Comparison of ENCODE assay signal across 15 cellular contexts in the genomic region with DNA sequence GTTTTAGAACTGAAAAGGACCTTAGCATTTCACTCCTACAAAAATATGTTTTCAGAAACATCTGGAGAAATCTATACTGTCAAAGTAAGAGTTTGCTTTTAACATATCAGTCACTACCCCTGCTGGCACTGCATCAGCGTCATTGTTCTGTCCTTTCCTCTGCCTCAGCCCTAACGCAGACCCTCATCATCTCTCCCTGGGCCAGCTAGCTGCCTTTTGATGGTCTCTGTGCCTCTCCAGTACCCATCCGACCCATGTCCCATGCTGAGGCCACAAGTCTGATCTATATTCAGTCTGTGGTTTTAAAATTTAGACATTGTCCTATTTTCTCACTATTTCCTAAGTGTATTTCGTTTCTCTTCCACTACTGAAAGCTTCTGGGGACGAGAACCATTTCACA. TPM values are rescaled to one million over a fixed set of nuclear protein-coding genes. Genes with fewer than 3 reads are reported as not detected.
A peak's percentile ranks its signal among the peaks of the same experiment; 100 is the strongest.
DNase-seq lines count a peak whose midpoint lies in the region; ATAC-seq, FAIRE-seq and TF ChIP-seq lines count a peak whose summit lies in the region.
"Had no signal": no experiment of that assay in that cellular context is flagged by ENCODE, and none has a peak within 500 bp of the region (broad histone marks: within the 10 kb centered on the region; RNA-seq: fewer than 3 reads in every experiment).

No MANE protein-coding gene starts in this region.

- H3K4me3 ChIP-seq in breast epithelium, result no peak overlapping the region
- no peak overlapping the region for H3K4me3 ChIP-seq in esophagus squamous epithelium
- H3K4me3 ChIP-seq in HepG2 (replicated peaks in 1 of 3; ENCODE audit: insufficient read depth in 1 of 3, low read depth in 2 of 3, low read length in 3 of 3), result no peak overlapping the region
- H3K4me3 ChIP-seq: gastroesophageal sphincter, tibial artery had no signal

- no peaks in the 10 kb centered on the region for H3K36me3 ChIP-seq in breast epithelium
- H3K36me3 ChIP-seq in esophagus squamous epithelium, result no peaks in the 10 kb centered on the region
- H3K36me3 ChIP-seq in HepG2 (replicated peaks in 1 of 2; ENCODE audit: control insufficient read depth in 1 of 2, insufficient read depth in 2 of 2, low read length in 2 of 2), result no peaks in the 10 kb centered on the region
- H3K36me3 ChIP-seq: gastroesophageal sphincter, tibial artery had no signal

- TF ChIP-seq EP300 in HepG2 (IDR thresholded peaks at IDR 0.05; ENCODE audit: low read depth in 2 of 2, low read length in 2 of 2), result no peak
- TF ChIP-seq EP300 in HepG2 (CRISPR knock-in tag; IDR thresholded peaks at IDR 0.05; ENCODE audit: borderline replicate concordance), result no peak

- no peak for TF ChIP-seq POLR2A in breast epithelium (IDR thresholded peaks at IDR 0.05)
- TF ChIP-seq POLR2A in esophagus squamous epithelium (IDR thresholded peaks at IDR 0.05), result no peak
- TF ChIP-seq POLR2A in HepG2 (IDR thresholded peaks at IDR 0.05; ENCODE audit: insufficient read depth in 1 of 2, low read depth in 2 of 2, low read length in 2 of 2), result no peak

- WGBS in esophagus squamous epithelium, 2 donors, result 68 to 81% methylated on average over 5 of the region's 5 CpGs
- 13% methylated on average over 5 of the region's 5 CpGs for WGBS in HepG2 (ENCODE audit: low lambda C conversion rate)

- peak overlapping the region; percentile 48 to 69 for H3K27ac ChIP-seq in breast epithelium
- peak overlapping the region; percentile 58 to 84 (median 72) for H3K27ac ChIP-seq in esophagus squamous epithelium
- H3K27ac ChIP-seq in HepG2 (ENCODE audit: extremely low read length, insufficient read depth, low read length), result no peak overlapping the region
- H3K27ac ChIP-seq: gastroesophageal sphincter, tibial artery had no signal

- ATAC-seq in activated T-cell treated with anti-CD3 and anti-CD28 coated beads, Interleukin-2, amount 50 U/mL, for 72 hours (replicated peaks in 1 of 2), result peak; percentile 13 to 30
- ATAC-seq in GM18520 (IDR thresholded peaks at IDR 0.05; ENCODE audit: unreplicated experiment), result no peak
- no peak for ATAC-seq in GM18870 (IDR thresholded peaks at IDR 0.05; ENCODE audit: unreplicated experiment)
- no peak for ATAC-seq in HepG2
- ATAC-seq: gastroesophageal sphincter had no signal

- H3K27ac Mint-ChIP-seq in MCF 10A (ENCODE audit: low read depth, unreplicated experiment), result no peak overlapping the region
- peak overlapping the region; percentile 96 for H3K27ac Mint-ChIP-seq in activated T-cell treated with anti-CD3 and anti-CD28 coated beads, Interleukin-2, amount 50 U/mL, for 72 hours
- H3K27ac Mint-ChIP-seq: memory B cell had no signal

- intact Hi-C loops in breast epithelium (cut with DNase I; ENCODE audit: low total_unique reads) (no loop called here), MCF 10A (cut with micrococcal nuclease) (no loop called here), esophagus squamous epithelium (cut with DNase I) (no loop called here), HepG2 (cut with micrococcal nuclease; ENCODE audit: unreplicated experiment) (no loop called here)

- H3K9ac ChIP-seq in HepG2 (ENCODE audit: insufficient read depth, low read depth, low read length), result no peak overlapping the region

- H2AFZ ChIP-seq in HepG2 (ENCODE audit: low read length), result no peak overlapping the region

- no peaks in the 10 kb centered on the region for H3K79me2 ChIP-seq in HepG2 (ENCODE audit: insufficient read depth, low read length)

- POLR2A ChIA-PET in MCF 10A (lab: Yijun Ruan, JAX) (interaction anchor here (0.7 kb wide), 1 partner anchor 224 kb away, joined by 4 read pairs; no protein-coding TSS in a partner anchor), HepG2 (lab: Yijun Ruan, JAX) (no interaction called here)

- CTCF ChIA-PET in MCF 10A (lab: Yijun Ruan, JAX), result interaction anchor here (0.6 kb wide), 1 partner anchor 147 kb away, joined by 3 read pairs; no protein-coding TSS in a partner anchor
- CTCF ChIA-PET in HepG2 (lab: Yijun Ruan, JAX; ENCODE audit: low intra/inter-chr PET ratio, low total read pairs), result no interaction called here

- BruUV-seq in MCF 10A (replicated peaks; lab: Mats Ljungman, UMichigan) (no TSS peak), HepG2 (replicated peaks; lab: Mats Ljungman, UMichigan) (no TSS peak)

- peaks cover 14% of the 10 kb centered on the region for H3K4me1 Mint-ChIP-seq in MCF 10A (ENCODE audit: insufficient read depth, unreplicated experiment)
- H3K4me1 Mint-ChIP-seq in activated T-cell treated with anti-CD3 and anti-CD28 coated beads, Interleukin-2, amount 50 U/mL, for 72 hours (ENCODE audit: low read depth), result peaks cover 79% of the 10 kb centered on the region
- H3K4me1 Mint-ChIP-seq: memory B cell had no signal

- H4K20me1 ChIP-seq in HepG2 (ENCODE audit: insufficient read depth, low read length), result no peaks in the 10 kb centered on the region

- H3K36me3 Mint-ChIP-seq in MCF 10A (ENCODE audit: insufficient read depth, unreplicated experiment), result no peaks in the 10 kb centered on the region
- peaks cover 14 to 19% of the 10 kb centered on the region in 2 donors for H3K36me3 Mint-ChIP-seq in activated T-cell treated with anti-CD3 and anti-CD28 coated beads, Interleukin-2, amount 50 U/mL, for 72 hours (ENCODE audit: insufficient read depth in 2 of 2)
- H3K36me3 Mint-ChIP-seq: memory B cell had no signal

- TF ChIP-seq RAD21 in HepG2 (CRISPR knock-in tag; IDR thresholded peaks at IDR 0.05), result no peak

- H3K4me1 ChIP-seq in breast epithelium (no peaks in the 10 kb centered on the region), esophagus squamous epithelium (peaks cover 0 to 33% (median 11%) of the 10 kb centered on the region in 3 donors), HepG2 (ENCODE audit: insufficient read depth, low read length) (no peaks in the 10 kb centered on the region)
- H3K4me1 ChIP-seq: gastroesophageal sphincter, tibial artery had no signal

- H3K27me3 Mint-ChIP-seq in MCF 10A (ENCODE audit: insufficient read depth, unreplicated experiment), result no peaks in the 10 kb centered on the region
- H3K27me3 Mint-ChIP-seq in activated T-cell treated with anti-CD3 and anti-CD28 coated beads, Interleukin-2, amount 50 U/mL, for 72 hours (ENCODE audit: low read depth), result no peaks in the 10 kb centered on the region
- H3K27me3 Mint-ChIP-seq: memory B cell had no signal

- no peak for FAIRE-seq in HepG2 (lab: Jason Lieb, UNC)

- no peaks in the 10 kb centered on the region for H3K9me3 ChIP-seq in breast epithelium
- H3K9me3 ChIP-seq in esophagus squamous epithelium, result peaks cover 0 to 3% (median 0%) of the 10 kb centered on the region in 3 donors
- H3K9me3 ChIP-seq in HepG2 (ENCODE audit: low read length), result no peaks in the 10 kb centered on the region
- H3K9me3 ChIP-seq: gastroesophageal sphincter, tibial artery had no signal

- H3K9me3 Mint-ChIP-seq in MCF 10A (ENCODE audit: unreplicated experiment), result peaks cover 3% of the 10 kb centered on the region
- H3K9me3 Mint-ChIP-seq in activated T-cell treated with anti-CD3 and anti-CD28 coated beads, Interleukin-2, amount 50 U/mL, for 72 hours, result peaks cover 3 to 7% of the 10 kb centered on the region in 2 donors

- in situ Hi-C loops in HepG2 (cut with HindIII; ENCODE audit: extremely low pct_ligation_motif_present, low pct_unique_long_range_greater_than_20kb), result no loop called here

- no peak overlapping the region for H3K4me3 Mint-ChIP-seq in MCF 10A (ENCODE audit: unreplicated experiment)
- H3K4me3 Mint-ChIP-seq in activated T-cell treated with anti-CD3 and anti-CD28 coated beads, Interleukin-2, amount 50 U/mL, for 72 hours, result peak overlapping the region; percentile 74 to 89
- H3K4me3 Mint-ChIP-seq: memory B cell had no signal

- no peak for TF ChIP-seq CTCF in breast epithelium (IDR thresholded peaks at IDR 0.05)
- TF ChIP-seq CTCF in MCF 10A (IDR thresholded peaks at IDR 0.05; ENCODE audit: unreplicated experiment), result no peak
- TF ChIP-seq CTCF in esophagus squamous epithelium (IDR thresholded peaks at IDR 0.05), result no peak
- no peak for TF ChIP-seq CTCF in HepG2 (CRISPR knock-in tag; IDR thresholded peaks at IDR 0.05)

- no peaks in the 10 kb centered on the region for H3K27me3 ChIP-seq in breast epithelium
- H3K27me3 ChIP-seq in esophagus squamous epithelium, result no peaks in the 10 kb centered on the region
- H3K27me3 ChIP-seq in HepG2 (ENCODE audit: control insufficient read depth in 1 of 2, insufficient read depth in 2 of 2, low read length in 2 of 2), result no peaks in the 10 kb centered on the region
- H3K27me3 ChIP-seq: gastroesophageal sphincter, tibial artery had no signal

- DNase-seq in breast epithelium (ENCODE audit: low spot score in 2 of 2) (no peak), MCF 10A (ENCODE audit: unreplicated experiment) (no peak), esophagus squamous epithelium (lab: John Stamatoyannopoulos, UW) (no peak), HepG2 (ENCODE audit: low spot score) (no peak), putamen (ENCODE audit: low spot score) (no peak)
- peak in 1 of 2 donors; percentile 43 for DNase-seq in activated T-cell treated with anti-CD3 and anti-CD28 coated beads, Interleukin-2, amount 50 U/mL, for 72 hours
- DNase-seq: NCI-H1048; NCI-H226; stimulated activated CD4-positive, alpha-beta T cell treated with anti-CD3 and anti-CD28 coated beads, Interleukin-12 subunit alpha, Interleukin-12 subunit beta, amount 100 ng/mL, for 4 hours; tibial artery had no signal

- no peak overlapping the region for H3K4me2 ChIP-seq in HepG2 (ENCODE audit: low read depth, low read length)

RNA-seq across cellular contexts. Expression of a gene that starts 53.2 kb away (rescaled TPM):
- total RNA-seq in breast epithelium (1 to 10 TPM; 1.4 to 3.9 (median 3.5) TPM), MCF 10A (2022) (not detected in 2 replicates), esophagus squamous epithelium (10 to 100 TPM in 1 of 4 donors, 1 to 10 TPM in 3; 2.1 to 14.7 (median 5.1) TPM), HepG2 (2016; rRNA removed; fragmentation: Illumina TruSeq; extraction: Trizol) (not detected in 2 replicates)
- total RNA-seq in activated T-cell treated with anti-CD3 and anti-CD28 coated beads, Interleukin-2, amount 50 U/mL, for 72 hours, result 100 to 1,000 TPM; 232 to 298 TPM
- not detected in 2 replicates for total RNA-seq in HepG2 (2016; cell fraction: cytosol; rRNA removed; fragmentation: Illumina TruSeq; extraction: Trizol; ENCODE audit: low read depth)
- total RNA-seq in HepG2 (2016; cell fraction: insoluble cytoplasmic fraction; rRNA removed; fragmentation: Illumina TruSeq; extraction: Trizol), result not detected in 2 replicates
- not detected in 2 replicates for total RNA-seq in HepG2 (2016; cell fraction: membrane; rRNA removed; fragmentation: Illumina TruSeq; extraction: Trizol)
- not detected in 2 replicates for total RNA-seq in HepG2 (2016; cell fraction: nucleus; rRNA removed; fragmentation: Illumina TruSeq; extraction: Trizol)
- not detected in 2 replicates for polyA plus RNA-seq in HepG2 (2011; rRNA removed)
- polyA plus RNA-seq in HepG2 (2011; cell fraction: cytosol; rRNA removed), result not detected in 2 replicates
- not detected in 2 replicates for polyA plus RNA-seq in HepG2 (2011; cell fraction: nucleus; rRNA removed)
- polyA plus RNA-seq in HepG2 (2012), result not detected in 2 replicates
- not detected in 2 replicates for polyA plus RNA-seq in HepG2 (2016; cell fraction: cytosol; fragmentation: Illumina TruSeq; extraction: Trizol; ENCODE audit: low read depth)
- not detected in 2 replicates for polyA plus RNA-seq in HepG2 (2016; cell fraction: insoluble cytoplasmic fraction; fragmentation: Illumina TruSeq; extraction: Trizol; ENCODE audit: low read depth)
- not detected in 2 replicates for polyA plus RNA-seq in HepG2 (2016; cell fraction: membrane; fragmentation: Illumina TruSeq; extraction: Trizol; ENCODE audit: low read depth)
- not detected in 2 replicates for polyA plus RNA-seq in HepG2 (2016; cell fraction: nucleus; fragmentation: Illumina TruSeq; extraction: Trizol; ENCODE audit: insufficient read depth, low read depth)
- polyA minus RNA-seq in HepG2 (2011; rRNA and poly(A)+ RNA removed; ENCODE audit: low replicate concordance), result not detected in 2 replicates
- polyA minus RNA-seq in HepG2 (2011; cell fraction: cytosol; rRNA and poly(A)+ RNA removed), result not detected in 2 replicates
- polyA minus RNA-seq in HepG2 (2011; cell fraction: nucleus; rRNA and poly(A)+ RNA removed), result not detected in 2 replicates
- total RNA-seq: HT1080 had no signal

Comparison
In these comparisons a context has a peak if more than half of its experiments do, and no peak if none do; other contexts are left out.
1. ATAC-seq: peak in activated T-cell treated with anti-CD3 and anti-CD28 coated beads, Interleukin-2, amount 50 U/mL, for 72 hours (2 of 2); none in GM18520 (single experiment), GM18870 (single experiment) and HepG2 (single experiment).
2. RNA of a gene that starts 53.2 kb away (total RNA-seq): 232 to 298 TPM in activated T-cell treated with anti-CD3 and anti-CD28 coated beads, Interleukin-2, amount 50 U/mL, for 72 hours; 2.1 to 14.7 TPM in esophagus squamous epithelium, 1.4 to 3.9 TPM in breast epithelium, not detected in MCF 10A and not detected in HepG2; every median in the first group is over 10 times any median in the second.